In genomic region chr20:34874094-34874654, GRCh38 we compare ENCODE assay signal across 8 cellular contexts. TPM values are rescaled to one million over a fixed set of nuclear protein-coding genes. Genes with fewer than 3 reads are reported as not detected.
DNase-seq lines count a peak whose midpoint lies in the region; ATAC-seq and TF ChIP-seq lines count a peak whose summit lies in the region.

No MANE protein-coding gene starts in this region.

- peak; percentile 85 for TF ChIP-seq CTCF in GM12873 (IDR thresholded peaks at IDR 0.05; ENCODE audit: insufficient read depth, low read depth, low read length, missing control alignments)
- peak; percentile 96 for TF ChIP-seq CTCF in astrocyte of the spinal cord (IDR thresholded peaks at IDR 0.05; ENCODE audit: low read depth, low read length)
- TF ChIP-seq CTCF in hepatocyte (IDR thresholded peaks at IDR 0.05; ENCODE audit: poor library complexity), result peak; percentile 91

- peak; percentile 80 for DNase-seq in NCI-H1694 (lab: John Stamatoyannopoulos, UW)
- peak; percentile 96 to 99 for DNase-seq in SW 1271 (lab: John Stamatoyannopoulos, UW)
- peak; percentile 89 for DNase-seq in astrocyte of the spinal cord (ENCODE audit: low read depth, low spot score)
- DNase-seq in hepatocyte (ENCODE audit: low spot score), result peak; percentile 89

- no peak overlapping the region for H3K4me2 ChIP-seq in hepatocyte

- ATAC-seq in HG03354 (IDR thresholded peaks at IDR 0.05; ENCODE audit: poor library complexity, severe bottlenecking, unreplicated experiment), result no peak
- ATAC-seq in HG03108 (IDR thresholded peaks at IDR 0.05; ENCODE audit: unreplicated experiment), result no peak

- H3K4me3 ChIP-seq in astrocyte of the spinal cord (ENCODE audit: low read depth, low read length) (no peak overlapping the region), hepatocyte (no peak overlapping the region), rectal smooth muscle tissue (ENCODE audit: low read length) (peak overlapping the region; percentile 30)

- H3K27ac ChIP-seq in hepatocyte (peak overlapping the region; percentile 89), rectal smooth muscle tissue (ENCODE audit: low read depth, low read length) (peak overlapping the region; percentile 17)

- WGBS in hepatocyte (ENCODE audit: low lambda C conversion rate, missing lambda C conversion rate), result 38% methylated on average over 2 of the region's 2 CpGs

- H3K4me1 ChIP-seq in hepatocyte (ENCODE audit: insufficient read depth) (peaks cover 10% of the 10 kb centered on the region), rectal smooth muscle tissue (ENCODE audit: control insufficient read depth, insufficient read depth, low read length) (peaks cover 15% of the 10 kb centered on the region)

- in situ Hi-C loops in astrocyte of the spinal cord (cut with HindIII; ENCODE audit: low sequenced_read_pairs), result no loop called here

- H3K27me3 ChIP-seq in hepatocyte (no peaks in the 10 kb centered on the region), rectal smooth muscle tissue (ENCODE audit: control insufficient read depth, insufficient read depth, low read length) (no peaks in the 10 kb centered on the region)

- H3K9me3 ChIP-seq in hepatocyte (ENCODE audit: low read depth), result no peaks in the 10 kb centered on the region

- H3K36me3 ChIP-seq in hepatocyte (replicated peaks; ENCODE audit: insufficient read depth, low read depth), result no peaks in the 10 kb centered on the region
- no peaks in the 10 kb centered on the region for H3K36me3 ChIP-seq in rectal smooth muscle tissue (ENCODE audit: control insufficient read depth, insufficient read depth, low read length)

- H4K20me1 ChIP-seq in hepatocyte (ENCODE audit: insufficient read depth, poor library complexity, severe bottlenecking), result no peaks in the 10 kb centered on the region

- H2AFZ ChIP-seq in hepatocyte, result no peak overlapping the region

- H3K9ac ChIP-seq in rectal smooth muscle tissue (ENCODE audit: low read length), result peak overlapping the region; percentile 41

- peaks cover 18% of the 10 kb centered on the region for H3K79me2 ChIP-seq in hepatocyte

- no peaks in the 10 kb centered on the region for H3K9me2 ChIP-seq in hepatocyte (replicated peaks; ENCODE audit: insufficient read depth)

RNA-seq across cellular contexts. Expression of gene GGT7, which starts 1.5 kb away (rescaled TPM):
- 4.9 and 9.8 TPM in 2 replicates for total RNA-seq in hepatocyte
- 18.2 and 23.9 TPM in 2 replicates for polyA plus RNA-seq in hepatocyte

RNA-seq across cellular contexts. Expression of gene ACSS2, which starts 2.2 kb away (rescaled TPM):
- 59.5 and 91.9 TPM in 2 replicates for total RNA-seq in hepatocyte
- polyA plus RNA-seq in hepatocyte, result 52.0 and 56.2 TPM in 2 replicates

RNA-seq across cellular contexts. Expression of gene NCOA6, which starts 48.7 kb away (rescaled TPM):
- total RNA-seq in hepatocyte, result 11.1 and 11.6 TPM in 2 replicates
- polyA plus RNA-seq in hepatocyte, result 22.6 and 23.5 TPM in 2 replicates
